18 cellular contexts compared by ENCODE assay signal in the genomic region with DNA sequence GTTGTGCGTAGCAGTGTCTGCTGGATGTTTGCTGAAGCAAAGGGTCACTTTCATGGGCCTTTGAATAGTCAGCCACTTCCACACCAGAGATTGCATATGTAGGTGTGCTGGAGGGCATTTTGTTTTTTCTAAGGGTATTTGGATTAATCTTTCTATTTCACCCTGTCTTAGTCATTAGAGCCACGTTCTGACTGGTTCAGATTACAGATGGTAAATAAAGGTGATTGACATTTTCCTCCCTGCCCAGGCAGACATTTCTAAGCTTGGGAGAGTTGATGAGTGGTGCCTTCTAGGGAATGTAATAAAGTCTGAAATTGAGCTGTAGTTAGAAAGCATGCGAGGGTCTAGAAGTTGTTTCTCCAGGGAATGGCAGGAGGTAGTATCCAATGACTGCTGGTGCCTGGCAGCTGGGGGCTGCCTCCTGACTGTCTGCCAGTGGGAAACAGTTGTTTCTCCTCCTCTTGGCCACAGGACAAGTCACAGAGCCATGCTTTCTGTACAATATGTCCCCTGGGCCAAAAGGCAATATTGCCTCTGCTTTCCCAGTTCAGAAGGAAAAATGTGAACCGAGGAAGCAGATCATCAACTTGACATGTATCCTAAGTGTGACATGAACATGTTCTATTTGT. TPM values are rescaled to one million over a fixed set of nuclear protein-coding genes. Genes with fewer than 3 reads are reported as not detected.
DNase-seq lines count a peak whose midpoint lies in the region; ATAC-seq and TF ChIP-seq lines count a peak whose summit lies in the region.
"Had no signal": no experiment of that assay in that cellular context is flagged by ENCODE, and none has a peak within 500 bp of the region (broad histone marks: within the 10 kb centered on the region; RNA-seq: fewer than 3 reads in every experiment).

No MANE protein-coding gene starts in this region.

- H3K4me1 Mint-ChIP-seq in T-helper 17 cell, result peaks cover 5% of the 10 kb centered on the region
- H3K4me1 Mint-ChIP-seq in nephron, result peaks cover 62% of the 10 kb centered on the region

- no peak overlapping the region for H3K4me3 Mint-ChIP-seq in T-helper 17 cell
- no peak overlapping the region for H3K4me3 Mint-ChIP-seq in nephron
- H3K4me3 Mint-ChIP-seq: H9 had no signal

- H3K36me3 Mint-ChIP-seq in T-helper 17 cell (ENCODE audit: low read depth), result no peaks in the 10 kb centered on the region
- no peaks in the 10 kb centered on the region for H3K36me3 Mint-ChIP-seq in nephron (ENCODE audit: low read depth)

- H3K27me3 Mint-ChIP-seq in T-helper 17 cell (peaks cover 7% of the 10 kb centered on the region), nephron (ENCODE audit: low read depth) (peaks cover 16% of the 10 kb centered on the region)

- ATAC-seq in T-helper 17 cell, result no peak
- ATAC-seq in Right ventricle myocardium superior (ENCODE audit: poor library complexity), result no peak

- in situ Hi-C loops in KBM-7 (cut with MboI; ENCODE audit: low pct_unique_long_range_greater_than_20kb, low sequenced_read_pairs), result no loop called here

- H3K9me3 ChIP-seq in T-helper 17 cell (ENCODE audit: control insufficient read depth, low read length, poor library complexity, severe bottlenecking), result no peaks in the 10 kb centered on the region

- no peaks in the 10 kb centered on the region for H3K9me3 Mint-ChIP-seq in nephron
- H3K9me3 Mint-ChIP-seq: H9 had no signal

- intact Hi-C loops in Right ventricle myocardium superior (cut with DNase I), result no loop called here

- DNase-seq in NCI-H1694 (lab: John Stamatoyannopoulos, UW) (peak; percentile 18), NCI-H1694 treated with DMSO at 0.1 percent for 48 hours (lab: John Stamatoyannopoulos, UW) (no peak), T-helper 17 cell (no peak), KBM-7 (no peak), Right ventricle myocardium superior (no peak), GDM1 (lab: John Stamatoyannopoulos, UW) (no peak), GM19238 (ENCODE audit: insufficient read length, low spot score) (no peak)
- DNase-seq: AML-193, DND-41, H9, NCI-H1092 treated with DMSO at 0.1 percent for 48 hours, NCI-H187, NCI-H774, OCI-M1, SIG-M5 had no signal

- H3K27ac Mint-ChIP-seq in T-helper 17 cell (peak overlapping the region; percentile 39), nephron (peak overlapping the region; percentile 61 to 77 (median 77))
- H3K27ac Mint-ChIP-seq: H9 had no signal

- no peak for TF ChIP-seq CTCF in nephron (IDR thresholded peaks at IDR 0.05; ENCODE audit: unreplicated experiment in 3 of 3)

RNA-seq across cellular contexts. Expression of gene EDN3, which starts 14.6 kb away (rescaled TPM):
- total RNA-seq in T-helper 17 cell (1 to 10 TPM in 1 of 2 donors, under 1 TPM in 1; 0.92 to 1.0 TPM), Right ventricle myocardium superior (not detected)
- total RNA-seq: G401, RPMI7951 had no signal
